ENCODE assay signal across 10 cellular contexts in genomic region chr12:88237954-88238353, GRCh38.
DNase-seq lines count a peak whose midpoint lies in the region; ATAC-seq and TF ChIP-seq lines count a peak whose summit lies in the region.
"Had no signal": no experiment of that assay in that cellular context is flagged by ENCODE, and none has a peak within 500 bp of the region (broad histone marks: within the 10 kb centered on the region; RNA-seq: fewer than 3 reads in every experiment).

No MANE protein-coding gene starts in this region.

- H3K4me3 ChIP-seq in SK-N-SH (ENCODE audit: low read depth in 2 of 2, low read length in 1 of 2) (no peak overlapping the region), suprapubic skin (no peak overlapping the region)
- H3K4me3 ChIP-seq: prostate gland had no signal

- POLR2A ChIA-PET in SK-N-SH (lab: Yijun Ruan, JAX) = no interaction called here

- no peaks in the 10 kb centered on the region for H4K20me1 ChIP-seq in SK-N-SH (ENCODE audit: insufficient read depth)

- no peak overlapping the region for H3K9ac ChIP-seq in SK-N-SH

- H3K36me3 ChIP-seq in SK-N-SH (replicated peaks in 1 of 2; ENCODE audit: control insufficient read depth in 1 of 2, insufficient read depth in 2 of 2, low read length in 1 of 2) (peaks cover 0 to 4% of the 10 kb centered on the region in 2 experiments), suprapubic skin (no peaks in the 10 kb centered on the region)
- H3K36me3 ChIP-seq: prostate gland had no signal

- DNase-seq in SK-N-SH (no peak), T1000 (lab: John Stamatoyannopoulos, UW) (peak; percentile 83), non-pigmented ciliary epithelial cell (ENCODE audit: low read depth) (peak; percentile 41), suprapubic skin (ENCODE audit: low spot score in 2 of 2) (no peak)
- DNase-seq in stimulated activated CD4-positive, alpha-beta T cell treated with anti-CD3 and anti-CD28 coated beads, Interleukin-4, amount 100 ng/mL, for 4 hours = no peak
- DNase-seq: aorta had no signal

- H3K4me1 ChIP-seq in SK-N-SH (ENCODE audit: control insufficient read depth in 1 of 2, insufficient read depth in 2 of 2, low read depth in 1 of 2, low read length in 1 of 2) = peaks cover 0 to 7% of the 10 kb centered on the region in 2 experiments; a peak in 2 of 4 replicates
- peaks cover 4% of the 10 kb centered on the region for H3K4me1 ChIP-seq in suprapubic skin
- H3K4me1 ChIP-seq: prostate gland had no signal

- no peaks in the 10 kb centered on the region for H3K79me2 ChIP-seq in SK-N-SH (ENCODE audit: insufficient read depth)

- ATAC-seq in SK-N-SH treated with all-trans-retinoic acid at 6 μM for 48 hours = no peak
- peak; percentile 56 for ATAC-seq in HG03103 (IDR thresholded peaks at IDR 0.05; ENCODE audit: low read depth, unreplicated experiment)
- no peak for ATAC-seq in GM21576 (IDR thresholded peaks at IDR 0.05; ENCODE audit: unreplicated experiment)

- TF ChIP-seq POLR2A in suprapubic skin (IDR thresholded peaks at IDR 0.05) = no peak

- H3K27me3 ChIP-seq in SK-N-SH (ENCODE audit: insufficient read depth) = no peaks in the 10 kb centered on the region
- no peaks in the 10 kb centered on the region for H3K27me3 ChIP-seq in suprapubic skin

- TF ChIP-seq EP300 in SK-N-SH (IDR thresholded peaks at IDR 0.05; ENCODE audit: borderline replicate concordance in 1 of 2, low read depth in 1 of 2, low read length in 1 of 2) (no peak), suprapubic skin (IDR thresholded peaks at IDR 0.05) (no peak)

- TF ChIP-seq RAD21 in SK-N-SH (IDR thresholded peaks at IDR 0.05; ENCODE audit: low read length) = no peak

- CTCF ChIA-PET in SK-N-SH (lab: Yijun Ruan, JAX) = interaction anchor here (1.2 kb wide), 1 partner anchor 19 kb away, joined by 3 read pairs; no protein-coding TSS in a partner anchor

- TF ChIP-seq CTCF in SK-N-SH (IDR thresholded peaks at IDR 0.05) (no peak), suprapubic skin (IDR thresholded peaks at IDR 0.05) (no peak)

- H2AFZ ChIP-seq in SK-N-SH (ENCODE audit: low read depth) = no peak overlapping the region

- peaks cover 16% of the 10 kb centered on the region for H3F3A ChIP-seq in SK-N-SH (replicated peaks; ENCODE audit: insufficient read depth)

- H3K9me3 ChIP-seq in SK-N-SH = no peaks in the 10 kb centered on the region
- H3K9me3 ChIP-seq in suprapubic skin = no peaks in the 10 kb centered on the region
- H3K9me3 ChIP-seq: prostate gland had no signal

- H3K4me2 ChIP-seq in SK-N-SH = no peak overlapping the region

- no peaks in the 10 kb centered on the region for H3K9me2 ChIP-seq in SK-N-SH

- no peak overlapping the region for H3K27ac ChIP-seq in SK-N-SH (ENCODE audit: low read depth in 2 of 2, low read length in 1 of 2)
- no peak overlapping the region for H3K27ac ChIP-seq in suprapubic skin
- H3K27ac ChIP-seq: prostate gland had no signal

TF ChIP-seq in SK-N-SH, 30 proteins besides CTCF, POLR2A, EP300 and RAD21:
- TF ChIP-seq TCF12 (IDR thresholded peaks at IDR 0.05) (no peak), FOSL2 (IDR thresholded peaks at IDR 0.05; ENCODE audit: borderline replicate concordance, low read depth) (peak; percentile 52; the same call in 1 of the 2 replicates), JUND (IDR thresholded peaks at IDR 0.05) (peak; percentile 22; the same call in 1 of the 2 replicates)

TF ChIP-seq in SK-N-SH treated with all-trans-retinoic acid at 6 μM for 48 hours, 23 proteins besides CTCF, POLR2A, EP300 and RAD21:
- TF ChIP-seq ESRRG (CRISPR knock-in tag; IDR thresholded peaks at IDR 0.05) (no peak), TSHZ2 (CRISPR knock-in tag; IDR thresholded peaks at IDR 0.05) (no peak), SNAI2 (CRISPR knock-in tag; IDR thresholded peaks at IDR 0.05) (no peak), BACH2 (CRISPR knock-in tag; IDR thresholded peaks at IDR 0.05; ENCODE audit: borderline replicate concordance) (no peak), RARB (CRISPR knock-in tag; IDR thresholded peaks at IDR 0.05) (no peak), GLIS3 (CRISPR knock-in tag; IDR thresholded peaks at IDR 0.05) (no peak), ZNF8 (CRISPR knock-in tag; IDR thresholded peaks at IDR 0.05) (no peak), ZNF70 (CRISPR knock-in tag; IDR thresholded peaks at IDR 0.05) (no peak), TOX (CRISPR knock-in tag; IDR thresholded peaks at IDR 0.05; ENCODE audit: borderline replicate concordance) (no peak), CREB5 (CRISPR knock-in tag; IDR thresholded peaks at IDR 0.05; ENCODE audit: low read depth) (no peak), POU6F1 (CRISPR knock-in tag; IDR thresholded peaks at IDR 0.05; ENCODE audit: borderline replicate concordance, low read depth) (no peak)
TF ChIP-seq in SK-N-SH treated with all-trans-retinoic acid at 6 μM for 48 hours: peak in this region for 0.

Comparison
In these comparisons a context has a peak if more than half of its experiments do, and no peak if none do; other contexts are left out.
1. DNase-seq: peak in T1000 (single experiment) and non-pigmented ciliary epithelial cell (single experiment); none in SK-N-SH (single experiment), suprapubic skin (0 of 2) and stimulated activated CD4-positive, alpha-beta T cell treated with anti-CD3 and anti-CD28 coated beads, Interleukin-4, amount 100 ng/mL, for 4 hours (0 of 2).